In the genomic region with DNA sequence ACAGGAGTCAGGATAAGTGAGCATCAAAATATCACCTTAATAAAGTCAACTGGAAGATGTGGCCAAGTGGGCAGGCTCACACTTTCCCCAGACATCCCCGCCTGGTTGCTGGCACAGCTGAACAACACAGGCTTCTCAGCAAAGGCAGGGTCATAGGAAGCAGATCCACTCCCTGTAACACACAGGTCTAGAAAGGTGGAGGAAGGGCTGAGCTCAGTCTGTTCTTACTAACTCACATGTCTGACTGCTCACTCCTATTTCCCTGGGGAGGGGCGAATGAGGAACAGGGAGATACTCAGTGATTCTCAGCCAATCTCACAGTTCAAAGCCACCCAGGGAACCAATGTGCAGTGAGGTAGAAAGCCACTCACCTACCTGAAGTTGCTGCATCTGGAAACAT, we compare ENCODE assay signal across 8 cellular contexts. TPM values are rescaled to one million over a fixed set of nuclear protein-coding genes. Genes with fewer than 3 reads are reported as not detected.
A peak's percentile ranks its signal among the peaks of the same experiment; 100 is the strongest.
DNase-seq lines count a peak whose midpoint lies in the region; ATAC-seq and TF ChIP-seq lines count a peak whose summit lies in the region.
"Had no signal": no experiment of that assay in that cellular context is flagged by ENCODE, and none has a peak within 500 bp of the region (broad histone marks: within the 10 kb centered on the region; RNA-seq: fewer than 3 reads in every experiment).

No MANE protein-coding gene starts in this region.

- no peaks in the 10 kb centered on the region for H3K9me3 ChIP-seq in PC-3 (ENCODE audit: low read length)

- POLR2A ChIA-PET in PC-3 (lab: Charles Lee; ENCODE audit: unreplicated experiment), result no interaction called here

- no peak overlapping the region for H3K4me3 ChIP-seq in PC-3 (ENCODE audit: low read length)

- CTCF ChIA-PET in PC-3 (lab: Charles Lee), result no interaction called here

- DNase-seq in amniotic epithelial cell (ENCODE audit: low read depth) (peak; percentile 83), nephron progenitor cell (peak; percentile 14), NCI-H146 (lab: John Stamatoyannopoulos, UW) (no peak), PC-3 (no peak)
- DNase-seq in activated CD4-positive, alpha-beta T cell treated with anti-CD3 and anti-CD28 coated beads, Interleukin-2, amount 50 U/mL, for 48 hours, result no peak
- DNase-seq: NCI-H2029 had no signal

- peak overlapping the region; percentile 39 for H3K4me3 Mint-ChIP-seq in nephron progenitor cell

- peak; percentile 56 for ATAC-seq in GM18861 (IDR thresholded peaks at IDR 0.05; ENCODE audit: unreplicated experiment)
- ATAC-seq in HG02759 (IDR thresholded peaks at IDR 0.05; ENCODE audit: unreplicated experiment), result peak; percentile 72
- no peak for ATAC-seq in PC-3

- peaks cover 7% of the 10 kb centered on the region for H3K36me3 Mint-ChIP-seq in nephron progenitor cell (ENCODE audit: low read depth)

- no peak overlapping the region for H3K27ac ChIP-seq in PC-3 (ENCODE audit: low read length)

- H3K27ac Mint-ChIP-seq in nephron progenitor cell, result peak overlapping the region; percentile 92

- no peaks in the 10 kb centered on the region for H3K79me2 ChIP-seq in PC-3 (ENCODE audit: low read length)

- H3F3A ChIP-seq in PC-3 (ENCODE audit: low read length, unreplicated experiment), result no peaks in the 10 kb centered on the region

- H3K4me1 ChIP-seq in PC-3 (ENCODE audit: insufficient read depth, low read length), result no peaks in the 10 kb centered on the region

- TF ChIP-seq CTCF in nephron progenitor cell (IDR thresholded peaks at IDR 0.05) (no peak), PC-3 (conservative IDR thresholded peaks at IDR 0.05; ENCODE audit: low read depth, low read length) (no peak)

- no peaks in the 10 kb centered on the region for H3K36me3 ChIP-seq in PC-3 (ENCODE audit: low read depth, low read length)

- no peaks in the 10 kb centered on the region for H4K20me1 ChIP-seq in PC-3 (ENCODE audit: low read length)

- no peaks in the 10 kb centered on the region for H3K27me3 Mint-ChIP-seq in nephron progenitor cell (ENCODE audit: low read depth, poor library complexity)

- H3K4me2 ChIP-seq in PC-3 (ENCODE audit: low read length), result no peak overlapping the region

- H3K9me3 Mint-ChIP-seq in nephron progenitor cell, result peaks cover 24% of the 10 kb centered on the region

- intact Hi-C loops in PC-3 (cut with micrococcal nuclease), result no loop called here

- no TSS peak for BruUV-seq in PC-3 (replicated peaks; lab: Mats Ljungman, UMichigan)

- H3K4me1 Mint-ChIP-seq in nephron progenitor cell, result peaks cover 39% of the 10 kb centered on the region

- no peak overlapping the region for H2AFZ ChIP-seq in PC-3 (ENCODE audit: low read length)

- H3K9ac ChIP-seq in PC-3 (ENCODE audit: low read length), result no peak overlapping the region

- H3K9me2 ChIP-seq in PC-3 (replicated peaks; ENCODE audit: low read length), result no peaks in the 10 kb centered on the region

- H3K27me3 ChIP-seq in PC-3 (ENCODE audit: low read length), result no peaks in the 10 kb centered on the region

RNA-seq across cellular contexts. Expression of gene AMN1, which starts 45.0 kb away (rescaled TPM):
- total RNA-seq in PC-3 (2014; rRNA removed), result 2.1 and 3.9 TPM in 2 replicates

Comparison
In these comparisons a context has a peak if more than half of its experiments do, and no peak if none do; other contexts are left out.
1. DNase-seq: peak in amniotic epithelial cell (single experiment) and nephron progenitor cell (single experiment); none in NCI-H146 (single experiment), PC-3 (single experiment) and activated CD4-positive, alpha-beta T cell treated with anti-CD3 and anti-CD28 coated beads, Interleukin-2, amount 50 U/mL, for 48 hours (0 of 2).